In the genomic region with DNA sequence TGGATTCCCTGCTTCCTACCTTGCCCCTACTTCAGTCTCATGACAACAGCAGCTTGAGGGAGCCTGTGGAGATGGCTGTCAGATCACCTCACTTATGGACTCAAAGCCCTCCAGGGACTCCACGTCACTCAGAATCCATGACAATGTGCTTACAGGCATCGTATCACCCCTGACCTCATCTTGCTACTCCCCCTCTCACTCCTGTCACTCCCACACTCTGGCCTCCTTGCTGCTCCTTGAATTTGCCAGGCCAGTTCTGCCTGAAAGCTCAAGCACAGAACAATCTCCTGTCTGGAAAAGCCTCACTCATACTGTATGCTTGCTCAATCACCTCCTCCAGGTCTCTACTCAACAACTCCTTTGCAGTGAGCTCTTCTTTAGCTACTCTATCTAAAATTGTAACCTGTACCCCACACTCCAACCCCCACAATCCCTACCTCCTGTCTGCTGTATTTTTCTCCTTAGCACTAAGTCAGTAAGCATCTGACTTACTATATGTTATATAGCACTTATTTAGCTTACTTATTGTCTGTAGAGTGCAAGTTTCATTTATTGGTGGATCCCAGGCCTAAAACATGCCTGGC, we compare ENCODE assay signal across 1 cellular context.
TF ChIP-seq lines count a peak whose summit lies in the region.

No MANE protein-coding gene starts in this region.

TF ChIP-seq in GM23338, 12 proteins besides CTCF, POLR2A, EP300 and RAD21 (continued from another document):
- TF ChIP-seq ZNF462 (CRISPR knock-in tag; IDR thresholded peaks at IDR 0.05), result no peak
